Comparison of ENCODE assay signal across 8 cellular contexts in genomic region chr2:3379339-3379646, GRCh38. TPM values are rescaled to one million over a fixed set of nuclear protein-coding genes. Genes with fewer than 3 reads are reported as not detected.
DNase-seq lines count a peak whose midpoint lies in the region; ATAC-seq and TF ChIP-seq lines count a peak whose summit lies in the region.

No MANE protein-coding gene starts in this region.

- ATAC-seq in activated CD8-positive, alpha-beta T cell treated with anti-CD3 and anti-CD28 coated beads for 36 hours: no peak
- no peak for ATAC-seq in stimulated activated memory B cell treated with anti-CD40 and anti-IgM and Interleukin-4, amounts not matched to agents 10 μg/mL and 1 μg/mL and 100 μg/mL, for 72 hours
- ATAC-seq in GM21360 (IDR thresholded peaks at IDR 0.05; ENCODE audit: unreplicated experiment): no peak

- peaks cover 28% of the 10 kb centered on the region for H3K36me3 Mint-ChIP-seq in activated CD8-positive, alpha-beta T cell treated with anti-CD3 and anti-CD28 coated beads for 36 hours (ENCODE audit: low read depth)
- peaks cover 14% of the 10 kb centered on the region for H3K36me3 Mint-ChIP-seq in stimulated activated memory B cell treated with anti-CD40 and anti-IgM and Interleukin-4, amounts not matched to agents 10 μg/mL and 1 μg/mL and 100 μg/mL, for 72 hours

- intact Hi-C loops in activated CD8-positive, alpha-beta T cell treated with anti-CD3 and anti-CD28 coated beads for 36 hours (cut with micrococcal nuclease): no loop called here

- DNase-seq in NCI-H1417 treated with DMSO at 0.1 percent for 48 hours (lab: John Stamatoyannopoulos, UW): peak; percentile 75
- DNase-seq in NCI-H1417 (lab: John Stamatoyannopoulos, UW): no peak
- no peak for DNase-seq in activated CD8-positive, alpha-beta T cell treated with anti-CD3 and anti-CD28 coated beads for 36 hours
- DNase-seq in NCI-H146 treated with DMSO at 0.1 percent for 48 hours (lab: John Stamatoyannopoulos, UW; ENCODE audit: unreplicated experiment): no peak
- no peak for DNase-seq in COLO829 (ENCODE audit: low spot score)

- H3K4me3 ChIP-seq in iPS-11a (ENCODE audit: low read depth, low read length): peak overlapping the region; percentile 69

- H3K27me3 Mint-ChIP-seq in activated CD8-positive, alpha-beta T cell treated with anti-CD3 and anti-CD28 coated beads for 36 hours: no peaks in the 10 kb centered on the region
- no peaks in the 10 kb centered on the region for H3K27me3 Mint-ChIP-seq in stimulated activated memory B cell treated with anti-CD40 and anti-IgM and Interleukin-4, amounts not matched to agents 10 μg/mL and 1 μg/mL and 100 μg/mL, for 72 hours

- CTCF ChIA-PET in activated CD8-positive, alpha-beta T cell treated with anti-CD3 and anti-CD28 coated beads for 36 hours (lab: Charles Lee): interaction anchor here (1.2 to 1.9 kb wide), 4 partner anchors 13 to 273 kb away, joined by 3 to 5 read pairs (median 5); no protein-coding TSS in a partner anchor

- no peaks in the 10 kb centered on the region for H3K9me3 Mint-ChIP-seq in activated CD8-positive, alpha-beta T cell treated with anti-CD3 and anti-CD28 coated beads for 36 hours
- H3K9me3 Mint-ChIP-seq in stimulated activated memory B cell treated with anti-CD40 and anti-IgM and Interleukin-4, amounts not matched to agents 10 μg/mL and 1 μg/mL and 100 μg/mL, for 72 hours: peaks cover 3% of the 10 kb centered on the region

- POLR2A ChIA-PET in activated CD8-positive, alpha-beta T cell treated with anti-CD3 and anti-CD28 coated beads for 36 hours (lab: Charles Lee): interaction anchor here (0.6 to 1.4 kb wide), 5 partner anchors 10 to 179 kb away, joined by 3 read pairs; partner anchors contain the start of gene RNASEH1

- H3K4me1 Mint-ChIP-seq in activated CD8-positive, alpha-beta T cell treated with anti-CD3 and anti-CD28 coated beads for 36 hours (ENCODE audit: low read depth): peaks cover 35% of the 10 kb centered on the region
- peaks cover 50% of the 10 kb centered on the region for H3K4me1 Mint-ChIP-seq in stimulated activated memory B cell treated with anti-CD40 and anti-IgM and Interleukin-4, amounts not matched to agents 10 μg/mL and 1 μg/mL and 100 μg/mL, for 72 hours

- peak overlapping the region; percentile 93 for H3K4me3 Mint-ChIP-seq in activated CD8-positive, alpha-beta T cell treated with anti-CD3 and anti-CD28 coated beads for 36 hours
- peak overlapping the region; percentile 91 for H3K4me3 Mint-ChIP-seq in stimulated activated memory B cell treated with anti-CD40 and anti-IgM and Interleukin-4, amounts not matched to agents 10 μg/mL and 1 μg/mL and 100 μg/mL, for 72 hours

- TF ChIP-seq CTCF in activated CD8-positive, alpha-beta T cell treated with anti-CD3 and anti-CD28 coated beads for 36 hours (IDR thresholded peaks at IDR 0.05): no peak

- H3K27ac Mint-ChIP-seq in activated CD8-positive, alpha-beta T cell treated with anti-CD3 and anti-CD28 coated beads for 36 hours: peak overlapping the region; percentile 93
- H3K27ac Mint-ChIP-seq in stimulated activated memory B cell treated with anti-CD40 and anti-IgM and Interleukin-4, amounts not matched to agents 10 μg/mL and 1 μg/mL and 100 μg/mL, for 72 hours: peak overlapping the region; percentile 99

RNA-seq across cellular contexts. Expression of gene TRAPPC12, which starts 0.2 kb away (rescaled TPM):
- total RNA-seq in activated CD8-positive, alpha-beta T cell treated with anti-CD3 and anti-CD28 coated beads for 36 hours: 10 to 100 TPM; 52.9 to 65.3 TPM

RNA-seq across cellular contexts. Expression of gene EIPR1, which starts 1.7 kb away (rescaled TPM):
- 10 to 100 TPM; 38.4 to 39.1 TPM for total RNA-seq in activated CD8-positive, alpha-beta T cell treated with anti-CD3 and anti-CD28 coated beads for 36 hours
